ENCODE assay signal across 2 cellular contexts in the genomic region with DNA sequence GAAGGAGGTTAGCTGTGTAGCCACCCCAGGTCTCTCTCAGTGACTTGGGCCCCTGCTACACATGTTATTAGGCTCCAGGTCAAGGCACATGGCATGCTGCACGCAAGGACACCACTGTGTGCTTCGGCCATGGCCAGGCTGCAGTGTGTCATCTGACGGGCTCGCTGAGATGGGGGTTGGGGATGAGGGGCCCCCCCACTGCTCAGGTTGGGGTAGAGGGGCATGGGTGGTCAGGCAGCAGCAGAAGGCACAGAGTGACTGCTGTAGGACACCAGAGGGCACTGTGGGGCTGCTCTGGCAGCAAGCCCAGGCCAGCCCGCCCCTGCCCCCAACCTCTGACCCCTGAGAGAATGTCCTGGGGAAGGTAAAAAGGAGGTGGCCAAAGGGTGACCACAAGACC.
TF ChIP-seq lines count a peak whose summit lies in the region.

No MANE protein-coding gene starts in this region.

TF ChIP-seq in GM23338, 12 proteins besides CTCF, POLR2A, EP300 and RAD21 (continued from another document):
- no peak for TF ChIP-seq CREB1 (CRISPR knock-in tag; IDR thresholded peaks at IDR 0.05; ENCODE audit: low read depth)
TF ChIP-seq in GM23338: peak in this region for 0.

TF ChIP-seq in HepG2, 621 proteins besides CTCF, POLR2A, EP300 and RAD21 (continued from another document and continues in another):
- TF ChIP-seq MAFK (conservative IDR thresholded peaks at IDR 0.05 in 1 of 2, IDR thresholded peaks at IDR 0.05 in 1 of 2; ENCODE audit: low read length in 2 of 2) (no peak), MYNN (CRISPR knock-in tag; IDR thresholded peaks at IDR 0.05; ENCODE audit: low read depth) (no peak), RORA (CRISPR knock-in tag; IDR thresholded peaks at IDR 0.05) (no peak), ZNF772 (CRISPR knock-in tag; IDR thresholded peaks at IDR 0.05) (0 out of 2 replicates have a peak, but pooled peaks have one; percentile 26), ZSCAN22 (CRISPR knock-in tag; IDR thresholded peaks at IDR 0.05) (no peak), NR2F2 (IDR thresholded peaks at IDR 0.05; ENCODE audit: borderline replicate concordance, low read depth) (peak; percentile 79), RARA (CRISPR knock-in tag; IDR thresholded peaks at IDR 0.05) (peak; percentile 31; the same call in 1 of the 2 replicates), HNF4A (CRISPR knock-in tag; IDR thresholded peaks at IDR 0.05) (peak; percentile 54; the same call in 1 of the 2 replicates), KDM2A (CRISPR knock-in tag; IDR thresholded peaks at IDR 0.05; ENCODE audit: borderline replicate concordance, low read depth) (peak; percentile 69; the same call in 1 of the 2 replicates), NR2F6 (IDR thresholded peaks at IDR 0.05) (peak; percentile 92), NR2F6 (CRISPR knock-in tag; IDR thresholded peaks at IDR 0.05) (peak; percentile 96), GATAD2A (CRISPR knock-in tag; IDR thresholded peaks at IDR 0.05) (peak; percentile 48; the same call in 1 of the 2 replicates), ZBTB7B (CRISPR knock-in tag; IDR thresholded peaks at IDR 0.05) (peak; percentile 76), YY1 (IDR thresholded peaks at IDR 0.05; ENCODE audit: insufficient read depth, insufficient replicate concordance, low read depth, low read length) (peak; percentile 29), YEATS4 (CRISPR knock-in tag; IDR thresholded peaks at IDR 0.05; ENCODE audit: borderline replicate concordance) (peak; percentile 34; the same call in 1 of the 2 replicates), ZNF792 (CRISPR knock-in tag; IDR thresholded peaks at IDR 0.05) (0 out of 2 replicates have a peak, but pooled peaks have one; percentile 31), MAFG (CRISPR knock-in tag; IDR thresholded peaks at IDR 0.05) (no peak), KAT7 (CRISPR knock-in tag; IDR thresholded peaks at IDR 0.05; ENCODE audit: borderline replicate concordance) (0 out of 2 replicates have a peak, but pooled peaks have one; percentile 0), STAG1 (CRISPR knock-in tag; IDR thresholded peaks at IDR 0.05) (peak; percentile 88), ZIK1 (CRISPR knock-in tag; IDR thresholded peaks at IDR 0.05; ENCODE audit: borderline replicate concordance, low read depth) (no peak), ZBTB7A (CRISPR knock-in tag; IDR thresholded peaks at IDR 0.05) (0 out of 2 replicates have a peak, but pooled peaks have one; percentile 45), PRPF4 (IDR thresholded peaks at IDR 0.05; ENCODE audit: low read depth, low read length, poor library complexity, severe bottlenecking) (no peak), ZNF839 (CRISPR knock-in tag; IDR thresholded peaks at IDR 0.05; ENCODE audit: borderline replicate concordance) (no peak), MAF1 (CRISPR knock-in tag; IDR thresholded peaks at IDR 0.05; ENCODE audit: borderline replicate concordance) (no peak), DR1 (CRISPR knock-in tag; IDR thresholded peaks at IDR 0.05) (0 out of 2 replicates have a peak, but pooled peaks have one; percentile 26), KAT2B (IDR thresholded peaks at IDR 0.05; ENCODE audit: borderline replicate concordance, low read depth, low read length) (no peak)
- TF ChIP-seq, protein P1, sequence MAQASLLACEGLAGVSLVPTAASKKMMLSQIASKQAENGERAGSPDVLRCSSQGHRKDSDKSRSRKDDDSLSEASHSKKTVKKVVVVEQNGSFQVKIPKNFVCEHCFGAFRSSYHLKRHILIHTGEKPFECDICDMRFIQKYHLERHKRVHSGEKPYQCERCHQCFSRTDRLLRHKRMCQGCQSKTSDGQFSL (CRISPR knock-in tag; IDR thresholded peaks at IDR 0.05): peak; percentile 80
- TF ChIP-seq, protein P2, sequence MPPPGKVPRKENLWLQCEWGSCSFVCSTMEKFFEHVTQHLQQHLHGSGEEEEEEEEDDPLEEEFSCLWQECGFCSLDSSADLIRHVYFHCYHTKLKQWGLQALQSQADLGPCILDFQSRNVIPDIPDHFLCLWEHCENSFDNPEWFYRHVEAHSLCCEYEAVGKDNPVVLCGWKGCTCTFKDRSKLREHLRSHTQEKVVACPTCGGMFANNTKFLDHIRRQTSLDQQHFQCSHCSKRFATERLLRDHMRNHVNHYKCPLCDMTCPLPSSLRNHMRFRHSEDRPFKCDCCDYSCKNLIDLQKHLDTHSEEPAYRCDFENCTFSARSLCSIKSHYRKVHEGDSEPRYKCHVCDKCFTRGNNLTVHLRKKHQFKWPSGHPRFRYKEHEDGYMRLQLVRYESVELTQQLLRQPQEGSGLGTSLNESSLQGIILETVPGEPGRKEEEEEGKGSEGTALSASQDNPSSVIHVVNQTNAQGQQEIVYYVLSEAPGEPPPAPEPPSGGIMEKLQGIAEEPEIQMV (CRISPR knock-in tag; IDR thresholded peaks at IDR 0.05; ENCODE audit: low read depth): no peak
- TF ChIP-seq, protein P3, sequence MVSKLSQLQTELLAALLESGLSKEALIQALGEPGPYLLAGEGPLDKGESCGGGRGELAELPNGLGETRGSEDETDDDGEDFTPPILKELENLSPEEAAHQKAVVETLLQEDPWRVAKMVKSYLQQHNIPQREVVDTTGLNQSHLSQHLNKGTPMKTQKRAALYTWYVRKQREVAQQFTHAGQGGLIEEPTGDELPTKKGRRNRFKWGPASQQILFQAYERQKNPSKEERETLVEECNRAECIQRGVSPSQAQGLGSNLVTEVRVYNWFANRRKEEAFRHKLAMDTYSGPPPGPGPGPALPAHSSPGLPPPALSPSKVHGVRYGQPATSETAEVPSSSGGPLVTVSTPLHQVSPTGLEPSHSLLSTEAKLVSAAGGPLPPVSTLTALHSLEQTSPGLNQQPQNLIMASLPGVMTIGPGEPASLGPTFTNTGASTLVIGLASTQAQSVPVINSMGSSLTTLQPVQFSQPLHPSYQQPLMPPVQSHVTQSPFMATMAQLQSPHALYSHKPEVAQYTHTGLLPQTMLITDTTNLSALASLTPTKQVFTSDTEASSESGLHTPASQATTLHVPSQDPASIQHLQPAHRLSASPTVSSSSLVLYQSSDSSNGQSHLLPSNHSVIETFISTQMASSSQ (IDR thresholded peaks at IDR 0.05; ENCODE audit: low read depth): no peak
- TF ChIP-seq, protein P3 (CRISPR knock-in tag; IDR thresholded peaks at IDR 0.05; ENCODE audit: borderline replicate concordance): no peak
- TF ChIP-seq, protein P4, sequence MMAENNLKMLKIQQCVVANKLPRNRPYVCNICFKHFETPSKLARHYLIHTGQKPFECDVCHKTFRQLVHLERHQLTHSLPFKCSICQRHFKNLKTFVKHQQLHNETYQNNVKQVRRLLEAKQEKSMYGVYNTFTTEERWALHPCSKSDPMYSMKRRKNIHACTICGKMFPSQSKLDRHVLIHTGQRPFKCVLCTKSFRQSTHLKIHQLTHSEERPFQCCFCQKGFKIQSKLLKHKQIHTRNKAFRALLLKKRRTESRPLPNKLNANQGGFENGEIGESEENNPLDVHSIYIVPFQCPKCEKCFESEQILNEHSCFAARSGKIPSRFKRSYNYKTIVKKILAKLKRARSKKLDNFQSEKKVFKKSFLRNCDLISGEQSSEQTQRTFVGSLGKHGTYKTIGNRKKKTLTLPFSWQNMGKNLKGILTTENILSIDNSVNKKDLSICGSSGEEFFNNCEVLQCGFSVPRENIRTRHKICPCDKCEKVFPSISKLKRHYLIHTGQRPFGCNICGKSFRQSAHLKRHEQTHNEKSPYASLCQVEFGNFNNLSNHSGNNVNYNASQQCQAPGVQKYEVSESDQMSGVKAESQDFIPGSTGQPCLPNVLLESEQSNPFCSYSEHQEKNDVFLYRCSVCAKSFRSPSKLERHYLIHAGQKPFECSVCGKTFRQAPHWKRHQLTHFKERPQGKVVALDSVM (CRISPR knock-in tag; IDR thresholded peaks at IDR 0.05): no peak
- TF ChIP-seq, protein P5, sequence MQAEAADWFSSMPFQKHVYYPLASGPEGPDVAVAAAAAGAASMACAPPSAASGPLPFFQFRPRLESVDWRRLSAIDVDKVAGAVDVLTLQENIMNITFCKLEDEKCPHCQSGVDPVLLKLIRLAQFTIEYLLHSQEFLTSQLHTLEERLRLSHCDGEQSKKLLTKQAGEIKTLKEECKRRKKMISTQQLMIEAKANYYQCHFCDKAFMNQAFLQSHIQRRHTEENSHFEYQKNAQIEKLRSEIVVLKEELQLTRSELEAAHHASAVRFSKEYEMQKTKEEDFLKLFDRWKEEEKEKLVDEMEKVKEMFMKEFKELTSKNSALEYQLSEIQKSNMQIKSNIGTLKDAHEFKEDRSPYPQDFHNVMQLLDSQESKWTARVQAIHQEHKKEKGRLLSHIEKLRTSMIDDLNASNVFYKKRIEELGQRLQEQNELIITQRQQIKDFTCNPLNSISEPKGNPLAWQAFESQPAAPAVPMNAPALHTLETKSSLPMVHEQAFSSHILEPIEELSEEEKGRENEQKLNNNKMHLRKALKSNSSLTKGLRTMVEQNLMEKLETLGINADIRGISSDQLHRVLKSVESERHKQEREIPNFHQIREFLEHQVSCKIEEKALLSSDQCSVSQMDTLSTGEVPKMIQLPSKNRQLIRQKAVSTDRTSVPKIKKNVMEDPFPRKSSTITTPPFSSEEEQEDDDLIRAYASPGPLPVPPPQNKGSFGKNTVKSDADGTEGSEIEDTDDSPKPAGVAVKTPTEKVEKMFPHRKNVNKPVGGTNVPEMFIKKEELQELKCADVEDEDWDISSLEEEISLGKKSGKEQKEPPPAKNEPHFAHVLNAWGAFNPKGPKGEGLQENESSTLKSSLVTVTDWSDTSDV (CRISPR knock-in tag; IDR thresholded peaks at IDR 0.05): 0 out of 2 replicates have a peak, but pooled peaks have one; percentile 4
- TF ChIP-seq, protein P6, sequence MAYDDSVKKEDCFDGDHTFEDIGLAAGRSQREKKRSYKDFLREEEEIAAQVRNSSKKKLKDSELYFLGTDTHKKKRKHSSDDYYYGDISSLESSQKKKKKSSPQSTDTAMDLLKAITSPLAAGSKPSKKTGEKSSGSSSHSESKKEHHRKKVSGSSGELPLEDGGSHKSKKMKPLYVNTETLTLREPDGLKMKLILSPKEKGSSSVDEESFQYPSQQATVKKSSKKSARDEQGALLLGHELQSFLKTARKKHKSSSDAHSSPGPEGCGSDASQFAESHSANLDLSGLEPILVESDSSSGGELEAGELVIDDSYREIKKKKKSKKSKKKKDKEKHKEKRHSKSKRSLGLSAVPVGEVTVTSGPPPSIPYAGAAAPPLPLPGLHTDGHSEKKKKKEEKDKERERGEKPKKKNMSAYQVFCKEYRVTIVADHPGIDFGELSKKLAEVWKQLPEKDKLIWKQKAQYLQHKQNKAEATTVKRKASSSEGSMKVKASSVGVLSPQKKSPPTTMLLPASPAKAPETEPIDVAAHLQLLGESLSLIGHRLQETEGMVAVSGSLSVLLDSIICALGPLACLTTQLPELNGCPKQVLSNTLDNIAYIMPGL (CRISPR knock-in tag; IDR thresholded peaks at IDR 0.05; ENCODE audit: borderline replicate concordance in 1 of 2, low read depth in 1 of 2): 0 out of 4 replicates have a peak, but pooled peaks of 1 of the 2 experiments have one; percentile 43
- TF ChIP-seq, protein P7, sequence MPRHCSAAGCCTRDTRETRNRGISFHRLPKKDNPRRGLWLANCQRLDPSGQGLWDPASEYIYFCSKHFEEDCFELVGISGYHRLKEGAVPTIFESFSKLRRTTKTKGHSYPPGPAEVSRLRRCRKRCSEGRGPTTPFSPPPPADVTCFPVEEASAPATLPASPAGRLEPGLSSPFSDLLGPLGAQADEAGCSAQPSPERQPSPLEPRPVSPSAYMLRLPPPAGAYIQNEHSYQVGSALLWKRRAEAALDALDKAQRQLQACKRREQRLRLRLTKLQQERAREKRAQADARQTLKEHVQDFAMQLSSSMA (CRISPR knock-in tag; IDR thresholded peaks at IDR 0.05): peak; percentile 58; the same call in 1 of the 2 replicates
- TF ChIP-seq, protein P8, sequence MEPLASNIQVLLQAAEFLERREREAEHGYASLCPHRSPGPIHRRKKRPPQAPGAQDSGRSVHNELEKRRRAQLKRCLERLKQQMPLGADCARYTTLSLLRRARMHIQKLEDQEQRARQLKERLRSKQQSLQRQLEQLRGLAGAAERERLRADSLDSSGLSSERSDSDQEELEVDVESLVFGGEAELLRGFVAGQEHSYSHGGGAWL (CRISPR knock-in tag; IDR thresholded peaks at IDR 0.05): 0 out of 2 replicates have a peak, but pooled peaks have one; percentile 25
- TF ChIP-seq, protein P9, sequence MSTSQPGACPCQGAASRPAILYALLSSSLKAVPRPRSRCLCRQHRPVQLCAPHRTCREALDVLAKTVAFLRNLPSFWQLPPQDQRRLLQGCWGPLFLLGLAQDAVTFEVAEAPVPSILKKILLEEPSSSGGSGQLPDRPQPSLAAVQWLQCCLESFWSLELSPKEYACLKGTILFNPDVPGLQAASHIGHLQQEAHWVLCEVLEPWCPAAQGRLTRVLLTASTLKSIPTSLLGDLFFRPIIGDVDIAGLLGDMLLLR (CRISPR knock-in tag; IDR thresholded peaks at IDR 0.05): peak; percentile 59; the same call in 1 of the 2 replicates
- TF ChIP-seq, protein P10, sequence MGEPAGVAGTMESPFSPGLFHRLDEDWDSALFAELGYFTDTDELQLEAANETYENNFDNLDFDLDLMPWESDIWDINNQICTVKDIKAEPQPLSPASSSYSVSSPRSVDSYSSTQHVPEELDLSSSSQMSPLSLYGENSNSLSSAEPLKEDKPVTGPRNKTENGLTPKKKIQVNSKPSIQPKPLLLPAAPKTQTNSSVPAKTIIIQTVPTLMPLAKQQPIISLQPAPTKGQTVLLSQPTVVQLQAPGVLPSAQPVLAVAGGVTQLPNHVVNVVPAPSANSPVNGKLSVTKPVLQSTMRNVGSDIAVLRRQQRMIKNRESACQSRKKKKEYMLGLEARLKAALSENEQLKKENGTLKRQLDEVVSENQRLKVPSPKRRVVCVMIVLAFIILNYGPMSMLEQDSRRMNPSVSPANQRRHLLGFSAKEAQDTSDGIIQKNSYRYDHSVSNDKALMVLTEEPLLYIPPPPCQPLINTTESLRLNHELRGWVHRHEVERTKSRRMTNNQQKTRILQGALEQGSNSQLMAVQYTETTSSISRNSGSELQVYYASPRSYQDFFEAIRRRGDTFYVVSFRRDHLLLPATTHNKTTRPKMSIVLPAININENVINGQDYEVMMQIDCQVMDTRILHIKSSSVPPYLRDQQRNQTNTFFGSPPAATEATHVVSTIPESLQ (CRISPR knock-in tag; conservative IDR thresholded peaks at IDR 0.05): no peak
- TF ChIP-seq, protein P11, sequence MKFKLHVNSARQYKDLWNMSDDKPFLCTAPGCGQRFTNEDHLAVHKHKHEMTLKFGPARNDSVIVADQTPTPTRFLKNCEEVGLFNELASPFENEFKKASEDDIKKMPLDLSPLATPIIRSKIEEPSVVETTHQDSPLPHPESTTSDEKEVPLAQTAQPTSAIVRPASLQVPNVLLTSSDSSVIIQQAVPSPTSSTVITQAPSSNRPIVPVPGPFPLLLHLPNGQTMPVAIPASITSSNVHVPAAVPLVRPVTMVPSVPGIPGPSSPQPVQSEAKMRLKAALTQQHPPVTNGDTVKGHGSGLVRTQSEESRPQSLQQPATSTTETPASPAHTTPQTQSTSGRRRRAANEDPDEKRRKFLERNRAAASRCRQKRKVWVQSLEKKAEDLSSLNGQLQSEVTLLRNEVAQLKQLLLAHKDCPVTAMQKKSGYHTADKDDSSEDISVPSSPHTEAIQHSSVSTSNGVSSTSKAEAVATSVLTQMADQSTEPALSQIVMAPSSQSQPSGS (CRISPR knock-in tag; IDR thresholded peaks at IDR 0.05): peak; percentile 29; the same call in 1 of the 2 replicates
